18 cellular contexts compared by ENCODE assay signal in the genomic region with DNA sequence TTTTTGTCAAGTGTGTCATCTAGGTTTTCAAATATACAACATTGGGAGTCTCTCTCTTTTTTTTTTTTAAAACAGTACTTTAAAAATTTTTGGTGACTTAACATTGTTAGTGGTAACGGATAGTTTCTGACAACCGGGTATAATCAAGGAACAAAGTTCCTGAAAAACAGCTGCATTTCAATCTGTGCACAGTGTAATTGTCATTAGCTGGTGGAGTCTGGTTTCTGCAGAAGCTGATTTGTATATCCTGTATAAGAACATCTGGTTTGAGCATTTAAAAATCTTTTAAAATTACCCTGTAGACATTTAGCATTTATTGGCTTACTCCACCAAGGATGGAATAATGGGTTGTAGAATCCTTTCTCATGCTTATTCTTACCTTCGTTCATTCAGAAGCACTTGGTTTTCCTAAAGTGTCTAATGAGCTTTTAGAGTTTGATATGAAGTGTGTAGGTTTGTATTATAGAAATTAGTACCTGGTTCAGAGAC. TPM values are rescaled to one million over a fixed set of nuclear protein-coding genes. Genes with fewer than 3 reads are reported as not detected.
DNase-seq lines count a peak whose midpoint lies in the region; ATAC-seq and TF ChIP-seq lines count a peak whose summit lies in the region.
"Had no signal": no experiment of that assay in that cellular context is flagged by ENCODE, and none has a peak within 500 bp of the region (broad histone marks: within the 10 kb centered on the region; RNA-seq: fewer than 3 reads in every experiment).

No MANE protein-coding gene starts in this region.

- H3K9me3 Mint-ChIP-seq in HFFc6 = no peaks in the 10 kb centered on the region
- no peaks in the 10 kb centered on the region for H3K9me3 Mint-ChIP-seq in WTC11
- no peaks in the 10 kb centered on the region for H3K9me3 Mint-ChIP-seq in mesothelial cell of epicardium
- H3K9me3 Mint-ChIP-seq: CD8-positive, alpha-beta memory T cell had no signal

- H3K36me3 Mint-ChIP-seq in HFFc6 (ENCODE audit: low read depth) (peaks cover 31% of the 10 kb centered on the region), WTC11 (peaks cover 48% of the 10 kb centered on the region), mesothelial cell of epicardium (no peaks in the 10 kb centered on the region)

- CTCF ChIA-PET in WTC11 (lab: Charles Lee) = no interaction called here

- H3K4me1 Mint-ChIP-seq in HFFc6 (ENCODE audit: low read depth) = peaks cover 99% of the 10 kb centered on the region
- H3K4me1 Mint-ChIP-seq in WTC11 = peaks cover 91% of the 10 kb centered on the region
- H3K4me1 Mint-ChIP-seq in mesothelial cell of epicardium = peaks cover 24% of the 10 kb centered on the region

- H3K27me3 Mint-ChIP-seq in HFFc6 (ENCODE audit: insufficient read depth) (no peaks in the 10 kb centered on the region; the same call in none of the 2 replicates), WTC11 (ENCODE audit: low read depth) (no peaks in the 10 kb centered on the region), mesothelial cell of epicardium (ENCODE audit: low read depth) (no peaks in the 10 kb centered on the region)
- H3K27me3 Mint-ChIP-seq: CD8-positive, alpha-beta memory T cell had no signal

- peak overlapping the region; percentile 2; the same call in 1 of the 2 replicates for H3K4me3 Mint-ChIP-seq in HFFc6
- H3K4me3 Mint-ChIP-seq in WTC11 = peak overlapping the region; percentile 24
- no peak overlapping the region for H3K4me3 Mint-ChIP-seq in mesothelial cell of epicardium

- no peak for ATAC-seq in WTC11
- no peak for ATAC-seq in HG03571 (IDR thresholded peaks at IDR 0.05; ENCODE audit: unreplicated experiment)
- ATAC-seq: A549 had no signal

- DNase-seq in HFFc6 (no peak), WTC11 (ENCODE audit: low spot score) (no peak), mesothelial cell of epicardium (ENCODE audit: low spot score in 2 of 2, unreplicated experiment in 2 of 2) (no peak), NCI-H510A (lab: John Stamatoyannopoulos, UW) (no peak), DMS153 treated with DMSO at 0.1 percent for 48 hours (lab: John Stamatoyannopoulos, UW; ENCODE audit: unreplicated experiment) (no peak), GM13977 (ENCODE audit: low spot score) (no peak)
- DNase-seq: CD8-positive, alpha-beta memory T cell; DMS79 treated with DMSO at 0.1 percent for 48 hours; NCI-H1105; NCI-H2107; NCI-H510A treated with DMSO at 0.1 percent for 48 hours; PC-9; SJCRH30 had no signal

- no peaks in the 10 kb centered on the region for H3K27me3 ChIP-seq in ACC112 (ENCODE audit: insufficient read depth, low read length)
- H3K27me3 ChIP-seq: BLaER1, SJCRH30 had no signal

- peaks cover 8% of the 10 kb centered on the region for H3K36me3 ChIP-seq in ACC112 (ENCODE audit: insufficient read depth, low read length)

- H3K4me1 ChIP-seq in ACC112 (ENCODE audit: control insufficient read depth, insufficient read depth, low read length, unreplicated experiment) = peaks cover 61% of the 10 kb centered on the region
- H3K4me1 ChIP-seq: SJCRH30 had no signal

- no peak overlapping the region for H2AFZ ChIP-seq in ACC112 (ENCODE audit: low read length, unreplicated experiment)
- H2AFZ ChIP-seq: PC-9 had no signal

- no peak overlapping the region for H3K4me3 ChIP-seq in ACC112 (ENCODE audit: low read depth, low read length)
- H3K4me3 ChIP-seq: A549, BLaER1, PC-9, SJCRH30 had no signal

- peaks cover 88% of the 10 kb centered on the region for H3K79me2 ChIP-seq in ACC112 (ENCODE audit: control insufficient read depth, insufficient read depth, low read length, unreplicated experiment)

- H3K27ac ChIP-seq in ACC112 (ENCODE audit: low read depth, low read length) = peak overlapping the region; percentile 2; the same call in 1 of the 2 replicates
- H3K27ac ChIP-seq: A549, BLaER1, PC-9, RWPE1, SJCRH30 had no signal

- in situ Hi-C loops in GM13977 (cut with MboI; ENCODE audit: low pct_unique_long_range_greater_than_20kb, low sequenced_read_pairs, unreplicated experiment) = loop anchor here (25.0 kb wide), 1 partner anchor 633 kb away; no protein-coding TSS in a partner anchor

- TF ChIP-seq CTCF in HFFc6 (IDR thresholded peaks at IDR 0.05) = no peak
- TF ChIP-seq CTCF in WTC11 (IDR thresholded peaks at IDR 0.05) = no peak
- no peak for TF ChIP-seq CTCF in mesothelial cell of epicardium (IDR thresholded peaks at IDR 0.05; ENCODE audit: unreplicated experiment)
- TF ChIP-seq CTCF in GM13977 (IDR thresholded peaks at IDR 0.05; ENCODE audit: extremely low read depth, insufficient read depth, missing control alignments) = no peak

- POLR2A ChIA-PET in WTC11 (lab: Charles Lee) = interaction anchor here (1.3 to 1.5 kb wide), 2 partner anchors 8 to 24 kb away, joined by 4 read pairs; no protein-coding TSS in a partner anchor

- H3K27ac Mint-ChIP-seq in HFFc6 (peak overlapping the region; percentile 89), WTC11 (peak overlapping the region; percentile 68), mesothelial cell of epicardium (peak overlapping the region; percentile 43)

TF ChIP-seq in WTC11, 78 proteins besides CTCF, POLR2A, EP300 and RAD21:
- TF ChIP-seq, protein P1, sequence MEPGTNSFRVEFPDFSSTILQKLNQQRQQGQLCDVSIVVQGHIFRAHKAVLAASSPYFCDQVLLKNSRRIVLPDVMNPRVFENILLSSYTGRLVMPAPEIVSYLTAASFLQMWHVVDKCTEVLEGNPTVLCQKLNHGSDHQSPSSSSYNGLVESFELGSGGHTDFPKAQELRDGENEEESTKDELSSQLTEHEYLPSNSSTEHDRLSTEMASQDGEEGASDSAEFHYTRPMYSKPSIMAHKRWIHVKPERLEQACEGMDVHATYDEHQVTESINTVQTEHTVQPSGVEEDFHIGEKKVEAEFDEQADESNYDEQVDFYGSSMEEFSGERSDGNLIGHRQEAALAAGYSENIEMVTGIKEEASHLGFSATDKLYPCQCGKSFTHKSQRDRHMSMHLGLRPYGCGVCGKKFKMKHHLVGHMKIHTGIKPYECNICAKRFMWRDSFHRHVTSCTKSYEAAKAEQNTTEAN (CRISPR knock-in tag; IDR thresholded peaks at IDR 0.05) = no peak
- TF ChIP-seq ELF4 (CRISPR knock-in tag; IDR thresholded peaks at IDR 0.05; ENCODE audit: low read depth) (no peak), NFYB (CRISPR knock-in tag; conservative IDR thresholded peaks at IDR 0.05; ENCODE audit: low read depth) (no peak), ZNF263 (CRISPR knock-in tag; IDR thresholded peaks at IDR 0.05; ENCODE audit: low read depth) (no peak), TEAD1 (CRISPR knock-in tag; IDR thresholded peaks at IDR 0.05) (no peak), ZBTB21 (CRISPR knock-in tag; IDR thresholded peaks at IDR 0.05; ENCODE audit: borderline replicate concordance) (no peak), ZNF396 (CRISPR knock-in tag; IDR thresholded peaks at IDR 0.05; ENCODE audit: borderline replicate concordance) (no peak), TCF7 (CRISPR knock-in tag; IDR thresholded peaks at IDR 0.05; ENCODE audit: low read depth) (no peak), IRF2 (CRISPR knock-in tag; IDR thresholded peaks at IDR 0.05; ENCODE audit: borderline replicate concordance, low read depth) (no peak), MYBL2 (CRISPR knock-in tag; IDR thresholded peaks at IDR 0.05) (no peak), FOXP1 (CRISPR knock-in tag; IDR thresholded peaks at IDR 0.05; ENCODE audit: borderline replicate concordance) (no peak), HMGA2 (CRISPR knock-in tag; IDR thresholded peaks at IDR 0.05) (no peak), GTF2I (CRISPR knock-in tag; conservative IDR thresholded peaks at IDR 0.05) (no peak), MXD4 (CRISPR knock-in tag; IDR thresholded peaks at IDR 0.05; ENCODE audit: borderline replicate concordance) (no peak)
- TF ChIP-seq, protein P2, sequence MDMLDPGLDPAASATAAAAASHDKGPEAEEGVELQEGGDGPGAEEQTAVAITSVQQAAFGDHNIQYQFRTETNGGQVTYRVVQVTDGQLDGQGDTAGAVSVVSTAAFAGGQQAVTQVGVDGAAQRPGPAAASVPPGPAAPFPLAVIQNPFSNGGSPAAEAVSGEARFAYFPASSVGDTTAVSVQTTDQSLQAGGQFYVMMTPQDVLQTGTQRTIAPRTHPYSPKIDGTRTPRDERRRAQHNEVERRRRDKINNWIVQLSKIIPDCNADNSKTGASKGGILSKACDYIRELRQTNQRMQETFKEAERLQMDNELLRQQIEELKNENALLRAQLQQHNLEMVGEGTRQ (CRISPR knock-in tag; IDR thresholded peaks at IDR 0.05) = no peak
- TF ChIP-seq, protein P3, sequence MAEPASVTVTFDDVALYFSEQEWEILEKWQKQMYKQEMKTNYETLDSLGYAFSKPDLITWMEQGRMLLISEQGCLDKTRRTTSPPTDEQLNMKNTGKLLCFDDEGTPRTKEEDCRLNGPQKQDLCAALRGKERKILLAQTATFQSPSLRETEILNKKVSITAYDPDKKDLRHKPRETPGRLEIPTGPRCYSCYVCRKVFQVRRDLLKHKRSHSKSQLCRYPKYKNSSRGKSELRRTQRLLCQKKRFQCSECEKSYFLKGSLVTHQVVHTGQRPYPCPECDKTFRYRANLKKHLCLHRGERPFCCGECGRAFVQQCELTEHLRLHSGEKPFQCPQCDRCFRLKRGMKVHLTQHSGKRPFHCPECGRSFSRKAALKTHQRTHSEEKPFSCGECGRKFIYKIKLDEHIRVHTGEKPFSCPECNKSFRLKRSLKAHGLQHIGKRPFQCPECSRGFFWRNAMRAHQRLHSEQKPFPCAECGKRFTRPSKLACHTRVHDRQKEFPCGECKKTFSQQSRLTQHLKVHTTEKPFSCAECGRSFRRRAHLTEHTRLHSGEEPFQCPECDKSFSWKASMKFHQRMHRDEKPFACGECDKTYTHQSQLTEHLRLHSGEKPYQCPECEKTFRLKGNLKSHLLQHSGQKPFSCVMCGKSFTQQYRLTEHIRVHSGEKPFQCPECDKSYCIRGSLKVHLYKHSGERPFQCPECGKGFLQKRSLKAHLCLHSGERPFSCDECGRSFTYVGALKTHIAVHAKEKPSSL (CRISPR knock-in tag; conservative IDR thresholded peaks at IDR 0.05) = no peak

RNA-seq across cellular contexts. Expression of a gene that starts 11.2 kb away (rescaled TPM):
- 10 to 100 TPM; 23.2 to 32.4 (median 26.6) TPM for total RNA-seq in HFFc6 (2021; fragmentation: NEBNext Ultra II Directional; extraction: Animal tissue kit (Norgen Biotek cat#: 25700))
- total RNA-seq in WTC11 (2021) = 132 to 156 TPM (median 150 TPM) in 3 replicates
- 18.6 to 21.0 TPM (median 19.8 TPM) in 3 replicates for total RNA-seq in mesothelial cell of epicardium
